28 cellular contexts compared by ENCODE assay signal in genomic region chr11:550021-550745, GRCh38.
"Had no signal": no experiment of that assay in that cellular context is flagged by ENCODE, and none has a peak within 500 bp of the region (broad histone marks: within the 10 kb centered on the region; RNA-seq: fewer than 3 reads in every experiment).

No MANE protein-coding gene starts in this region.

- H3K4me2 ChIP-seq: SK-N-SH had no signal

- DNase-seq: activated CD4-positive, alpha-beta T cell treated with anti-CD3 and anti-CD28 coated beads, Interleukin-2, amount 10 ng/mL, durations not matched to agents 24 days and 14 days; activated CD4-positive, alpha-beta T cell treated with anti-CD3 and anti-CD28 coated beads, Interleukin-2, amount 50 U/mL, for 4 hours; activated CD8-positive, alpha-beta T cell treated with anti-CD3 and anti-CD28 coated beads for 36 hours; activated effector memory CD4-positive, alpha-beta T cell treated with anti-CD3 and anti-CD28 coated beads, Interleukin-2, amount 50 U/mL, for 16 hours; activated naive CD4-positive, alpha-beta T cell; activated naive CD4-positive, alpha-beta T cell treated with anti-CD3 and anti-CD28 coated beads, Interleukin-2, amount 50 U/mL, for 16 hours; activated naive CD8-positive, alpha-beta T cell treated with anti-CD3 and anti-CD28 coated beads for 36 hours; activated T-cell treated with anti-CD3 and anti-CD28 coated beads, Interleukin-2, amount 50 U/mL, for 1 hour; activated T-cell treated with anti-CD3 and anti-CD28 coated beads, Interleukin-2, amount 50 U/mL, for 72 hours; adrenal gland; body of pancreas; MM.1S; MV-4-11; NCI-H1092; NCI-H1436 treated with DMSO at 0.1 percent for 48 hours; NCI-H1694 treated with DMSO at 0.1 percent for 48 hours; NCI-H2029; NCI-H345; NCI-H524 treated with DMSO at 0.1 percent for 48 hours; NK-92 treated with Interleukin-12 subunit alpha and Interleukin-12 subunit beta, amount 100 ng/mL, for 24 hours; PC-3; Peyer's patch; RPMI8226; SHP77 treated with DMSO at 0.1 percent for 48 hours; SK-N-SH had no signal

- H3K9ac ChIP-seq: SK-N-SH had no signal

- H3K36me3 ChIP-seq: adrenal gland, breast epithelium, Peyer's patch, SJSA1 had no signal

- H3K4me1 ChIP-seq: SJSA1 had no signal

- H3K4me3 ChIP-seq: adrenal gland, body of pancreas, breast epithelium, Peyer's patch, SJSA1 had no signal

- H3K9me3 ChIP-seq: adrenal gland, body of pancreas, breast epithelium, Peyer's patch, SJSA1, SK-N-SH had no signal

- ATAC-seq: activated CD8-positive, alpha-beta T cell treated with anti-CD3 and anti-CD28 coated beads for 36 hours; activated T-cell treated with anti-CD3 and anti-CD28 coated beads, Interleukin-2, amount 50 U/mL, for 72 hours; activated T-helper 17 cell treated with anti-CD3 and anti-CD28 coated beads, Interleukin-2, amount 50 U/mL, for 72 hours; body of pancreas; PC-3 had no signal

- H3K27ac ChIP-seq: adrenal gland, body of pancreas, breast epithelium, Peyer's patch, SJSA1 had no signal

- H3K27me3 ChIP-seq: body of pancreas, SJSA1 had no signal
